8 cellular contexts compared by ENCODE assay signal in genomic region chr10:31426425-31426824, GRCh38.
DNase-seq lines count a peak whose midpoint lies in the region; ATAC-seq, FAIRE-seq and TF ChIP-seq lines count a peak whose summit lies in the region.
"Had no signal": no experiment of that assay in that cellular context is flagged by ENCODE, and none has a peak within 500 bp of the region (broad histone marks: within the 10 kb centered on the region; RNA-seq: fewer than 3 reads in every experiment).

No MANE protein-coding gene starts in this region.

- no peak overlapping the region for H3K27ac Mint-ChIP-seq in natural killer cell

- H3K4me3 ChIP-seq in SJSA1: no peak overlapping the region
- H3K4me3 ChIP-seq in foreskin fibroblast (ENCODE audit: low read depth in 1 of 2, low read length in 2 of 2): no peak overlapping the region
- H3K4me3 ChIP-seq: ovary had no signal

- no peaks in the 10 kb centered on the region for H3K27me3 Mint-ChIP-seq in natural killer cell (ENCODE audit: low read depth in 2 of 2)

- intact Hi-C loops in natural killer cell (cut with micrococcal nuclease): no loop called here

- DNase-seq in GM19239 (ENCODE audit: insufficient read length, low spot score) (no peak), SJSA1 (ENCODE audit: low read depth in 1 of 2, low spot score in 2 of 2) (peak in 1 of 2 experiments; percentile 39), foreskin fibroblast (peak; percentile 82 to 91), smooth muscle cell of the brain vasculature (ENCODE audit: low read depth, low spot score) (peak; percentile 67), natural killer cell (no peak)
- DNase-seq: ovary had no signal

- H3K36me3 Mint-ChIP-seq in natural killer cell: peaks cover 10% of the 10 kb centered on the region

- FAIRE-seq in GM19239 (lab: Jason Lieb, UNC): peak; percentile 44

- TF ChIP-seq CTCF in foreskin fibroblast (IDR thresholded peaks at IDR 0.05; ENCODE audit: low read depth, low read length) (no peak), natural killer cell (IDR thresholded peaks at IDR 0.05) (no peak)

- ATAC-seq in natural killer cell (no peak), HG02970 (IDR thresholded peaks at IDR 0.05; ENCODE audit: low FRiP score, unreplicated experiment) (no peak), HG03097 (IDR thresholded peaks at IDR 0.05; ENCODE audit: low FRiP score, unreplicated experiment) (no peak)

- H3K27ac ChIP-seq in SJSA1: peak overlapping the region; percentile 13; the same call in 1 of the 2 replicates
- H3K27ac ChIP-seq: ovary had no signal

- H3K27me3 ChIP-seq in SJSA1 (replicated peaks): no peaks in the 10 kb centered on the region
- H3K27me3 ChIP-seq: ovary had no signal

- H3K36me3 ChIP-seq in SJSA1: no peaks in the 10 kb centered on the region; the same call in 1 of the 2 replicates
- H3K36me3 ChIP-seq: ovary had no signal

- H3K9me3 ChIP-seq in SJSA1 (replicated peaks): 0 out of 2 replicates have a peak, but pooled peaks cover 4% of the 10 kb centered on the region
- H3K9me3 ChIP-seq: ovary had no signal

- H3K4me1 ChIP-seq in SJSA1 (replicated peaks): peaks cover 9% of the 10 kb centered on the region

- no peak overlapping the region for H3K4me3 Mint-ChIP-seq in natural killer cell

- peaks cover 14 to 28% of the 10 kb centered on the region in 2 donors for H3K4me1 Mint-ChIP-seq in natural killer cell

- peaks cover 3 to 4% of the 10 kb centered on the region in 2 donors for H3K9me3 Mint-ChIP-seq in natural killer cell

Comparison
In these comparisons a context has a peak if more than half of its experiments do, and no peak if none do; other contexts are left out.
1. DNase-seq: peak in foreskin fibroblast (2 of 2) and smooth muscle cell of the brain vasculature (single experiment); none in GM19239 (single experiment) and natural killer cell (single experiment).